Comparison of ENCODE assay signal across 3 cellular contexts in genomic region chr11:89443366-89444303, GRCh38.
A peak's percentile ranks its signal among the peaks of the same experiment; 100 is the strongest.
TF ChIP-seq lines count a peak whose summit lies in the region.

No MANE protein-coding gene starts in this region.

TF ChIP-seq in SK-N-SH, 30 proteins besides CTCF, POLR2A, EP300 and RAD21:
- TF ChIP-seq REST (IDR thresholded peaks at IDR 0.05; ENCODE audit: low read depth, low read length) (no peak), RXRA (IDR thresholded peaks at IDR 0.05; ENCODE audit: borderline replicate concordance, low read depth) (no peak), RCOR1 (IDR thresholded peaks at IDR 0.05; ENCODE audit: low read length) (peak; percentile 61; the same call in 1 of the 2 replicates)

TF ChIP-seq in SK-N-SH treated with all-trans-retinoic acid at 6 μM for 48 hours, 23 proteins besides CTCF, POLR2A, EP300 and RAD21 (continued from another document):
- TF ChIP-seq PATZ1 (CRISPR knock-in tag; IDR thresholded peaks at IDR 0.05; ENCODE audit: borderline replicate concordance) (no peak), ZFP30 (CRISPR knock-in tag; IDR thresholded peaks at IDR 0.05) (no peak), PPARA (CRISPR knock-in tag; IDR thresholded peaks at IDR 0.05; ENCODE audit: borderline replicate concordance) (no peak), TCF4 (CRISPR knock-in tag; IDR thresholded peaks at IDR 0.05; ENCODE audit: borderline replicate concordance) (no peak), TSHZ2 (CRISPR knock-in tag; IDR thresholded peaks at IDR 0.05) (no peak), CSRNP3 (CRISPR knock-in tag; IDR thresholded peaks at IDR 0.05) (no peak), ZC3H10 (CRISPR knock-in tag; IDR thresholded peaks at IDR 0.05) (no peak), OSR1 (CRISPR knock-in tag; IDR thresholded peaks at IDR 0.05) (no peak), POU6F1 (CRISPR knock-in tag; IDR thresholded peaks at IDR 0.05; ENCODE audit: borderline replicate concordance, low read depth) (no peak), CREB5 (CRISPR knock-in tag; IDR thresholded peaks at IDR 0.05; ENCODE audit: low read depth) (no peak), SNAI2 (CRISPR knock-in tag; IDR thresholded peaks at IDR 0.05) (no peak), ESRRG (CRISPR knock-in tag; IDR thresholded peaks at IDR 0.05) (no peak), ZNF70 (CRISPR knock-in tag; IDR thresholded peaks at IDR 0.05) (no peak)

TF ChIP-seq in neural cell, 6 proteins besides CTCF, POLR2A, EP300 and RAD21 (continued from another document):
- TF ChIP-seq REST (IDR thresholded peaks at IDR 0.05; ENCODE audit: borderline replicate concordance) (peak; percentile 23), EZH2 (IDR thresholded peaks at IDR 0.05; ENCODE audit: borderline replicate concordance, insufficient read depth, low read length, poor library complexity, severe bottlenecking) (no peak), POLR2AphosphoS5 (IDR thresholded peaks at IDR 0.05) (peak; percentile 59), TAF1 (IDR thresholded peaks at IDR 0.05; ENCODE audit: low read depth) (no peak), MXI1 (conservative IDR thresholded peaks at IDR 0.05; ENCODE audit: poor library complexity, severe bottlenecking) (no peak)
